ENCODE assay signal across 16 cellular contexts in genomic region chr11:75715688-75716087, GRCh38. TPM values are rescaled to one million over a fixed set of nuclear protein-coding genes. Genes with fewer than 3 reads are reported as not detected.
DNase-seq lines count a peak whose midpoint lies in the region; ATAC-seq and TF ChIP-seq lines count a peak whose summit lies in the region.
"Had no signal": no experiment of that assay in that cellular context is flagged by ENCODE, and none has a peak within 500 bp of the region (broad histone marks: within the 10 kb centered on the region; RNA-seq: fewer than 3 reads in every experiment).

No MANE protein-coding gene starts in this region.

- no peaks in the 10 kb centered on the region for H3K36me3 ChIP-seq in mucosa of descending colon (ENCODE audit: low read depth)
- H3K36me3 ChIP-seq: HAP-1 had no signal

- peaks cover 32% of the 10 kb centered on the region for H3K4me1 ChIP-seq in mucosa of descending colon (ENCODE audit: low read depth)
- H3K4me1 ChIP-seq: A549, HAP-1 had no signal

- no peak for TF ChIP-seq CTCF in mucosa of descending colon (IDR thresholded peaks at IDR 0.05)

- DNase-seq in DMS53 (lab: John Stamatoyannopoulos, UW) (peak; percentile 31), DMS53 treated with DMSO at 0.1 percent for 48 hours (lab: John Stamatoyannopoulos, UW; ENCODE audit: unreplicated experiment) (no peak), NCI-H2196 treated with DMSO at 0.1 percent for 48 hours (lab: John Stamatoyannopoulos, UW; ENCODE audit: unreplicated experiment) (peak; percentile 19), NCI-H2196 (lab: John Stamatoyannopoulos, UW; ENCODE audit: unreplicated experiment) (no peak), NCI-H69 (lab: John Stamatoyannopoulos, UW) (peak; percentile 27), mucosa of descending colon (peak in 1 of 3 donors; percentile 57), islet precursor cell (no peak), posterior cingulate gyrus (no peak)
- DNase-seq: AML-193; Caco-2; CD4-positive, alpha-beta T cell; GM23248 had no signal

- H3K4me3 ChIP-seq in mucosa of descending colon: no peak overlapping the region
- H3K4me3 ChIP-seq: A549, GM23248, HAP-1 had no signal

- H3K9me3 ChIP-seq in mucosa of descending colon: no peaks in the 10 kb centered on the region
- H3K9me3 ChIP-seq: A549, Caco-2, HAP-1 had no signal

- intact Hi-C loops in mucosa of descending colon (cut with DNase I, micrococcal nuclease) (no loop called here), posterior cingulate gyrus (cut with DNase I) (no loop called here)

- ATAC-seq in mucosa of descending colon: peak; percentile 52
- ATAC-seq: A549 had no signal

RNA-seq across cellular contexts. Expression of gene MOGAT2, which starts 1.9 kb away (rescaled TPM):
- 100 to 1,000 TPM in 2 of 3 donors, 10 to 100 TPM in 1; 86.4 to 247 (median 192) TPM for total RNA-seq in mucosa of descending colon
- total RNA-seq: CD4-positive, alpha-beta T cell; GM23248; H4; HT1080 had no signal

RNA-seq across cellular contexts. Expression of gene MAP6, which starts 46.9 kb away (rescaled TPM):
- total RNA-seq in mucosa of descending colon: 10 to 100 TPM in 1 of 3 donors, 1 to 10 TPM in 1, under 1 TPM in 1; 0.84 to 17.7 (median 1.9) TPM
- total RNA-seq: CD4-positive, alpha-beta T cell; H4 had no signal

RNA-seq across cellular contexts. Expression of gene DGAT2, which starts 52.9 kb away (rescaled TPM):
- total RNA-seq in mucosa of descending colon: 1 to 10 TPM; 3.4 to 4.2 (median 3.5) TPM

Comparison
In these comparisons a context has a peak if more than half of its experiments do, and no peak if none do; other contexts are left out.
1. DNase-seq: peak in DMS53 (single experiment), NCI-H2196 treated with DMSO at 0.1 percent for 48 hours (single experiment) and NCI-H69 (single experiment); none in DMS53 treated with DMSO at 0.1 percent for 48 hours (single experiment), NCI-H2196 (single experiment), islet precursor cell (single experiment) and posterior cingulate gyrus (0 of 10).